ENCODE assay signal across 16 cellular contexts in genomic region chr22:19664406-19664805, GRCh38. TPM values are rescaled to one million over a fixed set of nuclear protein-coding genes. Genes with fewer than 3 reads are reported as not detected.
DNase-seq lines count a peak whose midpoint lies in the region; ATAC-seq, FAIRE-seq and TF ChIP-seq lines count a peak whose summit lies in the region.
"Had no signal": no experiment of that assay in that cellular context is flagged by ENCODE, and none has a peak within 500 bp of the region (broad histone marks: within the 10 kb centered on the region; RNA-seq: fewer than 3 reads in every experiment).

No MANE protein-coding gene starts in this region.

- peaks cover 79% of the 10 kb centered on the region for H3K4me1 Mint-ChIP-seq in osteocyte (ENCODE audit: unreplicated experiment)
- H3K4me1 Mint-ChIP-seq in CD4-positive, alpha-beta T cell (ENCODE audit: low read depth) = no peaks in the 10 kb centered on the region

- TF ChIP-seq EP300 in HepG2 (IDR thresholded peaks at IDR 0.05; ENCODE audit: low read depth in 2 of 2, low read length in 2 of 2) (no peak), HepG2 (CRISPR knock-in tag; IDR thresholded peaks at IDR 0.05; ENCODE audit: borderline replicate concordance) (no peak)

- no peaks in the 10 kb centered on the region for H3K9me3 ChIP-seq in BLaER1 treated with 17β-estradiol and CSF1 and Interleukin-3, amounts not matched to agents 10 nM and 100 nM (replicated peaks in 1 of 11)
- no peaks in the 10 kb centered on the region for H3K9me3 ChIP-seq in endothelial cell of umbilical vein (replicated peaks; ENCODE audit: control insufficient read depth, insufficient read depth, low read length)
- no peaks in the 10 kb centered on the region for H3K9me3 ChIP-seq in HepG2 (ENCODE audit: low read length)
- no peaks in the 10 kb centered on the region for H3K9me3 ChIP-seq in CD4-positive, alpha-beta T cell (ENCODE audit: control insufficient read depth, low read length)
- H3K9me3 ChIP-seq: Peyer's patch had no signal

- no peak overlapping the region for H3K4me3 ChIP-seq in BLaER1 treated with 17β-estradiol and CSF1 and Interleukin-3, amounts not matched to agents 10 nM and 100 nM
- H3K4me3 ChIP-seq in endothelial cell of umbilical vein (replicated peaks in 1 of 3; ENCODE audit: insufficient read depth in 1 of 3, low read depth in 1 of 3, low read length in 3 of 3) = no peak overlapping the region
- H3K4me3 ChIP-seq in HepG2 (replicated peaks in 1 of 3; ENCODE audit: insufficient read depth in 1 of 3, low read depth in 2 of 3, low read length in 3 of 3) = no peak overlapping the region
- H3K4me3 ChIP-seq: GM12878, GM23338, Peyer's patch had no signal

- in situ Hi-C loops in G401 (cut with HindIII; ENCODE audit: low sequenced_read_pairs) (no loop called here), HepG2 (cut with HindIII; ENCODE audit: extremely low pct_ligation_motif_present, low pct_unique_long_range_greater_than_20kb) (no loop called here)

- peak overlapping the region; percentile 97 for H3K27ac Mint-ChIP-seq in osteocyte (ENCODE audit: unreplicated experiment)
- H3K27ac Mint-ChIP-seq in CD4-positive, alpha-beta T cell = no peak overlapping the region
- H3K27ac Mint-ChIP-seq: GM23338 had no signal

- no TSS peak for BruUV-seq in endothelial cell of umbilical vein (replicated peaks; lab: Mats Ljungman, UMichigan)
- BruUV-seq in HepG2 (replicated peaks; lab: Mats Ljungman, UMichigan) = no TSS peak

- H3K9me1 ChIP-seq in endothelial cell of umbilical vein (replicated peaks; ENCODE audit: control insufficient read depth, extremely low read depth, insufficient read depth, low read length) = no peaks in the 10 kb centered on the region

- no peaks in the 10 kb centered on the region for H3K27me3 Mint-ChIP-seq in osteocyte (ENCODE audit: unreplicated experiment)
- peaks cover 5% of the 10 kb centered on the region for H3K27me3 Mint-ChIP-seq in CD4-positive, alpha-beta T cell

- 52% methylated on average over 2 of the region's 2 CpGs for WGBS in HepG2 (ENCODE audit: low lambda C conversion rate)

- TF ChIP-seq CTCF in VCaP (conservative IDR thresholded peaks at IDR 0.05) = no peak
- no peak for TF ChIP-seq CTCF in endothelial cell of umbilical vein (IDR thresholded peaks at IDR 0.05; ENCODE audit: extremely low read depth in 1 of 2, insufficient read depth in 1 of 2, low read depth in 1 of 2, low read length in 2 of 2)
- no peak for TF ChIP-seq CTCF in osteocyte (IDR thresholded peaks at IDR 0.05)
- no peak for TF ChIP-seq CTCF in HepG2 (CRISPR knock-in tag; IDR thresholded peaks at IDR 0.05)
- no peak for TF ChIP-seq CTCF in CD4-positive, alpha-beta T cell (IDR thresholded peaks at IDR 0.05)

- H3K27me3 ChIP-seq in BLaER1 treated with 17β-estradiol and CSF1 and Interleukin-3, amounts not matched to agents 10 nM and 100 nM = no peaks in the 10 kb centered on the region
- H3K27me3 ChIP-seq in endothelial cell of umbilical vein (ENCODE audit: control insufficient read depth in 2 of 2, insufficient read depth in 2 of 2, low read length in 2 of 2) = peaks cover 0 to 15% of the 10 kb centered on the region in 2 experiments
- H3K27me3 ChIP-seq in HepG2 (ENCODE audit: control insufficient read depth in 1 of 2, insufficient read depth in 2 of 2, low read length in 2 of 2) = peaks cover 4 to 60% of the 10 kb centered on the region in 2 experiments; a peak in 4 of 5 replicates
- no peaks in the 10 kb centered on the region for H3K27me3 ChIP-seq in CD4-positive, alpha-beta T cell (ENCODE audit: control insufficient read depth, insufficient read depth, low read length)
- H3K27me3 ChIP-seq: Peyer's patch had no signal

- no peaks in the 10 kb centered on the region for H3K79me2 ChIP-seq in endothelial cell of umbilical vein (ENCODE audit: control insufficient read depth, insufficient read depth, low read length)
- H3K79me2 ChIP-seq in HepG2 (ENCODE audit: insufficient read depth, low read length) = no peaks in the 10 kb centered on the region

- dilution Hi-C loops in endothelial cell of umbilical vein (cut with MboI; ENCODE audit: extremely low pct_ligation_motif_present, low sequenced_read_pairs) = no loop called here

- no peaks in the 10 kb centered on the region for H3K36me3 ChIP-seq in BLaER1 treated with 17β-estradiol and CSF1 and Interleukin-3, amounts not matched to agents 10 nM and 100 nM
- H3K36me3 ChIP-seq in endothelial cell of umbilical vein (ENCODE audit: control insufficient read depth in 2 of 2, extremely low read depth in 1 of 2, insufficient read depth in 2 of 2, low read length in 2 of 2) (no peaks in the 10 kb centered on the region), HepG2 (replicated peaks in 1 of 2; ENCODE audit: control insufficient read depth in 1 of 2, insufficient read depth in 2 of 2, low read length in 2 of 2) (no peaks in the 10 kb centered on the region)
- H3K36me3 ChIP-seq: Peyer's patch had no signal

- CTCF ChIA-PET in endothelial cell of umbilical vein (lab: Charles Lee) (interaction anchor here (1.3 to 1.6 kb wide), 4 partner anchors 12 to 168 kb away, joined by 3 to 6 read pairs (median 4); no protein-coding TSS in a partner anchor), HepG2 (lab: Yijun Ruan, JAX; ENCODE audit: low intra/inter-chr PET ratio, low total read pairs) (no interaction called here)
- CTCF ChIA-PET in CD4-positive, alpha-beta T cell (lab: Charles Lee) = no interaction called here

- peak overlapping the region in 4 of 11 experiments; percentile 62 to 75 (median 66); a peak in 6 of 22 replicates for H3K27ac ChIP-seq in BLaER1 treated with 17β-estradiol and CSF1 and Interleukin-3, amounts not matched to agents 10 nM and 100 nM
- H3K27ac ChIP-seq in VCaP (peak overlapping the region; percentile 44; the same call in 1 of the 2 replicates), endothelial cell of umbilical vein (ENCODE audit: insufficient read depth, low read depth, low read length) (no peak overlapping the region), HepG2 (ENCODE audit: extremely low read length, insufficient read depth, low read length) (no peak overlapping the region)
- H3K27ac ChIP-seq in CD4-positive, alpha-beta T cell (ENCODE audit: low read depth, low read length) = no peak overlapping the region
- H3K27ac ChIP-seq: Peyer's patch had no signal

- ATAC-seq in HepG2 = no peak
- no peak for ATAC-seq in CD4-positive, alpha-beta T cell (ENCODE audit: poor library complexity)
- ATAC-seq: GM12878 had no signal

- peak overlapping the region in 2 of 11 experiments; percentile 56 to 65; a peak in 1 of 22 replicates for H3K9ac ChIP-seq in BLaER1 treated with 17β-estradiol and CSF1 and Interleukin-3, amounts not matched to agents 10 nM and 100 nM
- no peak overlapping the region for H3K9ac ChIP-seq in endothelial cell of umbilical vein (replicated peaks; ENCODE audit: extremely low read depth, insufficient read depth, low read length)
- H3K9ac ChIP-seq in HepG2 (ENCODE audit: insufficient read depth, low read depth, low read length) = no peak overlapping the region

- intact Hi-C loops in endothelial cell of umbilical vein (cut with micrococcal nuclease) = no loop called here
- intact Hi-C loops in HepG2 (cut with micrococcal nuclease; ENCODE audit: unreplicated experiment) = no loop called here
- intact Hi-C loops in CD4-positive, alpha-beta T cell (cut with DNase I, micrococcal nuclease) = no loop called here

- peak overlapping the region; percentile 38 for H3K4me3 Mint-ChIP-seq in osteocyte (ENCODE audit: unreplicated experiment)
- no peak overlapping the region for H3K4me3 Mint-ChIP-seq in CD4-positive, alpha-beta T cell
- H3K4me3 Mint-ChIP-seq: GM23338 had no signal

- peak; percentile 79 for DNase-seq in endothelial cell of umbilical vein (ENCODE audit: low read depth, low spot score)
- no peak for DNase-seq in osteocyte (ENCODE audit: extremely low spot score, unreplicated experiment)
- no peak for DNase-seq in G401 (ENCODE audit: low spot score)
- DNase-seq in NCI-H446 treated with DMSO at 0.1 percent for 48 hours (lab: John Stamatoyannopoulos, UW) = no peak
- no peak for DNase-seq in HepG2 (ENCODE audit: low spot score)
- no peak for DNase-seq in CD4-positive, alpha-beta T cell
- DNase-seq: MM.1S, NCI-H1105, NCI-H187 had no signal

- H4K20me1 ChIP-seq in BLaER1 treated with 17β-estradiol and CSF1 and Interleukin-3, amounts not matched to agents 10 nM and 100 nM = no peaks in the 10 kb centered on the region
- H4K20me1 ChIP-seq in endothelial cell of umbilical vein (replicated peaks; ENCODE audit: control insufficient read depth, extremely low read depth, insufficient read depth, low read length) (no peaks in the 10 kb centered on the region), HepG2 (ENCODE audit: insufficient read depth, low read length) (no peaks in the 10 kb centered on the region; the same call in 1 of the 2 replicates)

- TF ChIP-seq POLR2A in endothelial cell of umbilical vein (IDR thresholded peaks at IDR 0.05; ENCODE audit: low read depth, low read length) = no peak
- TF ChIP-seq POLR2A in HepG2 (IDR thresholded peaks at IDR 0.05; ENCODE audit: insufficient read depth in 1 of 2, low read depth in 2 of 2, low read length in 2 of 2) = no peak

- no peaks in the 10 kb centered on the region for H3K9me3 Mint-ChIP-seq in osteocyte (ENCODE audit: unreplicated experiment)
- no peaks in the 10 kb centered on the region for H3K9me3 Mint-ChIP-seq in CD4-positive, alpha-beta T cell
- H3K9me3 Mint-ChIP-seq: GM23338 had no signal

- no peak for FAIRE-seq in endothelial cell of umbilical vein (lab: Jason Lieb, UNC)
- no peak for FAIRE-seq in HepG2 (lab: Jason Lieb, UNC)
- FAIRE-seq: GM12878, GM18507 had no signal

- peak overlapping the region; percentile 56 to 89 (median 78); a peak in 18 of 22 replicates for H3K4me2 ChIP-seq in BLaER1 treated with 17β-estradiol and CSF1 and Interleukin-3, amounts not matched to agents 10 nM and 100 nM
- H3K4me2 ChIP-seq in endothelial cell of umbilical vein (ENCODE audit: insufficient read depth, low read length) (no peak overlapping the region), HepG2 (ENCODE audit: low read depth, low read length) (no peak overlapping the region)
- H3K4me2 ChIP-seq: GM23338 had no signal

- POLR2A ChIA-PET in endothelial cell of umbilical vein (lab: Charles Lee) (no interaction called here), HepG2 (lab: Yijun Ruan, JAX) (no interaction called here)
- POLR2A ChIA-PET in CD4-positive, alpha-beta T cell (lab: Charles Lee) = no interaction called here

- TF ChIP-seq RAD21 in HepG2 (CRISPR knock-in tag; IDR thresholded peaks at IDR 0.05) = no peak

- H2AFZ ChIP-seq in endothelial cell of umbilical vein (ENCODE audit: low read depth, low read length) = no peak overlapping the region
- no peak overlapping the region for H2AFZ ChIP-seq in HepG2 (ENCODE audit: low read length)

- H3K4me1 ChIP-seq in BLaER1 treated with 17β-estradiol and CSF1 and Interleukin-3, amounts not matched to agents 10 nM and 100 nM = peaks cover 13 to 67% (median 51%) of the 10 kb centered on the region in 10 experiments
- H3K4me1 ChIP-seq in endothelial cell of umbilical vein (ENCODE audit: control insufficient read depth, extremely low read depth, insufficient read depth, low read length) = no peaks in the 10 kb centered on the region
- no peaks in the 10 kb centered on the region for H3K4me1 ChIP-seq in HepG2 (ENCODE audit: insufficient read depth, low read length)
- H3K4me1 ChIP-seq: Peyer's patch had no signal

- no peaks in the 10 kb centered on the region for H3K36me3 Mint-ChIP-seq in osteocyte (ENCODE audit: unreplicated experiment)
- no peaks in the 10 kb centered on the region for H3K36me3 Mint-ChIP-seq in CD4-positive, alpha-beta T cell (ENCODE audit: low read depth)

RNA-seq across cellular contexts. Expression of gene SEPTIN5, which starts 49.9 kb away (rescaled TPM):
- 31.1 and 33.5 TPM in 2 replicates for total RNA-seq in endothelial cell of umbilical vein
- 35.8 and 37.8 TPM in 2 replicates for polyA plus RNA-seq in endothelial cell of umbilical vein
- polyA plus RNA-seq in endothelial cell of umbilical vein (2011; cell fraction: cytosol; rRNA removed) = 19.1 and 24.3 TPM in 2 replicates
- 89.2 and 133 TPM in 2 replicates for polyA plus RNA-seq in endothelial cell of umbilical vein (2011; cell fraction: nucleus; rRNA removed)
- polyA plus RNA-seq in endothelial cell of umbilical vein (2012) = 18.2 and 32.5 TPM in 2 replicates
- polyA minus RNA-seq in endothelial cell of umbilical vein = 55.8 and 59.9 TPM in 2 replicates
- not detected for polyA minus RNA-seq in endothelial cell of umbilical vein (2011; cell fraction: cytosol; rRNA and poly(A)+ RNA removed)
- 21.0 and 36.7 TPM in 2 replicates for polyA minus RNA-seq in endothelial cell of umbilical vein (2011; cell fraction: nucleus; rRNA and poly(A)+ RNA removed)
- total RNA-seq in osteocyte = 103 and 108 TPM in 2 replicates
- 8.3 and 21.4 TPM in 2 replicates for total RNA-seq in G401 (2014; rRNA removed; shearing (Covaris generic))
- not detected in 2 replicates for total RNA-seq in HepG2 (2016; rRNA removed; fragmentation: Illumina TruSeq; extraction: Trizol)
- total RNA-seq in HepG2 (2016; cell fraction: cytosol; rRNA removed; fragmentation: Illumina TruSeq; extraction: Trizol; ENCODE audit: low read depth) = 0.09 and 0.20 TPM in 2 replicates
- not detected in 2 replicates for total RNA-seq in HepG2 (2016; cell fraction: insoluble cytoplasmic fraction; rRNA removed; fragmentation: Illumina TruSeq; extraction: Trizol)
- 0.06 and 0.10 TPM in 2 replicates for total RNA-seq in HepG2 (2016; cell fraction: membrane; rRNA removed; fragmentation: Illumina TruSeq; extraction: Trizol)
- not detected in 2 replicates for total RNA-seq in HepG2 (2016; cell fraction: nucleus; rRNA removed; fragmentation: Illumina TruSeq; extraction: Trizol)
- polyA plus RNA-seq in HepG2 (2011; rRNA removed) = 0.33 and 0.55 TPM in 2 replicates
- polyA plus RNA-seq in HepG2 (2011; cell fraction: cytosol; rRNA removed) = 0.04 TPM in 1 of 2 replicates, not detected in the other
- 0.57 and 0.82 TPM in 2 replicates for polyA plus RNA-seq in HepG2 (2011; cell fraction: nucleus; rRNA removed)
- 0.08 TPM in 1 of 2 replicates, not detected in the other for polyA plus RNA-seq in HepG2 (2012)
- 0.15 and 0.23 TPM in 2 replicates for polyA plus RNA-seq in HepG2 (2016; cell fraction: cytosol; fragmentation: Illumina TruSeq; extraction: Trizol; ENCODE audit: low read depth)
- polyA plus RNA-seq in HepG2 (2016; cell fraction: insoluble cytoplasmic fraction; fragmentation: Illumina TruSeq; extraction: Trizol; ENCODE audit: low read depth) = not detected in 2 replicates
- 0.23 and 0.58 TPM in 2 replicates for polyA plus RNA-seq in HepG2 (2016; cell fraction: membrane; fragmentation: Illumina TruSeq; extraction: Trizol; ENCODE audit: low read depth)
- polyA plus RNA-seq in HepG2 (2016; cell fraction: nucleus; fragmentation: Illumina TruSeq; extraction: Trizol; ENCODE audit: insufficient read depth, low read depth) = 0.28 TPM in 1 of 2 replicates, not detected in the other
- 1.0 and 1.5 TPM in 2 replicates for polyA minus RNA-seq in HepG2 (2011; rRNA and poly(A)+ RNA removed; ENCODE audit: low replicate concordance)
- polyA minus RNA-seq in HepG2 (2011; cell fraction: cytosol; rRNA and poly(A)+ RNA removed) = not detected in 2 replicates
- polyA minus RNA-seq in HepG2 (2011; cell fraction: nucleus; rRNA and poly(A)+ RNA removed) = 0.77 TPM in 1 of 2 replicates, not detected in the other
- total RNA-seq in CD4-positive, alpha-beta T cell = under 1 TPM; 0.71 to 0.75 TPM

RNA-seq across cellular contexts. Expression of gene GP1BB, which starts 58.9 kb away (rescaled TPM):
- total RNA-seq in endothelial cell of umbilical vein (1.5 and 1.7 TPM in 2 replicates), osteocyte (28.6 and 34.1 TPM in 2 replicates), HepG2 (2016; rRNA removed; fragmentation: Illumina TruSeq; extraction: Trizol) (not detected in 2 replicates)
- polyA plus RNA-seq in endothelial cell of umbilical vein (6.2 and 8.3 TPM in 2 replicates), HepG2 (2011; rRNA removed) (0.07 TPM in 1 of 2 replicates, not detected in the other)
- polyA plus RNA-seq in endothelial cell of umbilical vein (2011; cell fraction: cytosol; rRNA removed) = 1.9 and 3.0 TPM in 2 replicates
- 6.0 and 11.5 TPM in 2 replicates for polyA plus RNA-seq in endothelial cell of umbilical vein (2011; cell fraction: nucleus; rRNA removed)
- polyA plus RNA-seq in endothelial cell of umbilical vein (2012) = 0.98 and 2.3 TPM in 2 replicates
- polyA minus RNA-seq in endothelial cell of umbilical vein = 0.61 and 1.4 TPM in 2 replicates
- polyA minus RNA-seq in endothelial cell of umbilical vein (2011; cell fraction: cytosol; rRNA and poly(A)+ RNA removed) = not detected
- 1.5 and 3.8 TPM in 2 replicates for polyA minus RNA-seq in endothelial cell of umbilical vein (2011; cell fraction: nucleus; rRNA and poly(A)+ RNA removed)
- total RNA-seq in G401 (2014; rRNA removed; shearing (Covaris generic)) = 3.2 and 4.7 TPM in 2 replicates
- total RNA-seq in HepG2 (2016; cell fraction: cytosol; rRNA removed; fragmentation: Illumina TruSeq; extraction: Trizol; ENCODE audit: low read depth) = not detected in 2 replicates
- total RNA-seq in HepG2 (2016; cell fraction: insoluble cytoplasmic fraction; rRNA removed; fragmentation: Illumina TruSeq; extraction: Trizol) = not detected in 2 replicates
- total RNA-seq in HepG2 (2016; cell fraction: membrane; rRNA removed; fragmentation: Illumina TruSeq; extraction: Trizol) = 0.10 TPM in 1 of 2 replicates, not detected in the other
- not detected in 2 replicates for total RNA-seq in HepG2 (2016; cell fraction: nucleus; rRNA removed; fragmentation: Illumina TruSeq; extraction: Trizol)
- polyA plus RNA-seq in HepG2 (2011; cell fraction: cytosol; rRNA removed) = 0.16 TPM in 1 of 2 replicates, not detected in the other
- polyA plus RNA-seq in HepG2 (2011; cell fraction: nucleus; rRNA removed) = 0.47 TPM in 1 of 2 replicates, not detected in the other
- polyA plus RNA-seq in HepG2 (2012) = not detected in 2 replicates
- polyA plus RNA-seq in HepG2 (2016; cell fraction: cytosol; fragmentation: Illumina TruSeq; extraction: Trizol; ENCODE audit: low read depth) = not detected in 2 replicates
- not detected in 2 replicates for polyA plus RNA-seq in HepG2 (2016; cell fraction: insoluble cytoplasmic fraction; fragmentation: Illumina TruSeq; extraction: Trizol; ENCODE audit: low read depth)
- not detected in 2 replicates for polyA plus RNA-seq in HepG2 (2016; cell fraction: membrane; fragmentation: Illumina TruSeq; extraction: Trizol; ENCODE audit: low read depth)
- not detected in 2 replicates for polyA plus RNA-seq in HepG2 (2016; cell fraction: nucleus; fragmentation: Illumina TruSeq; extraction: Trizol; ENCODE audit: insufficient read depth, low read depth)
- 0.32 TPM in 1 of 2 replicates, not detected in the other for polyA minus RNA-seq in HepG2 (2011; rRNA and poly(A)+ RNA removed; ENCODE audit: low replicate concordance)
- polyA minus RNA-seq in HepG2 (2011; cell fraction: cytosol; rRNA and poly(A)+ RNA removed) = not detected in 2 replicates
- not detected in 2 replicates for polyA minus RNA-seq in HepG2 (2011; cell fraction: nucleus; rRNA and poly(A)+ RNA removed)
- total RNA-seq in CD4-positive, alpha-beta T cell = under 1 TPM in 1 of 2 experiments, not detected in 1; 0.22 TPM
- total RNA-seq: Right ventricle myocardium superior had no signal

Comparison
In these comparisons a context has a peak if more than half of its experiments do, and no peak if none do; other contexts are left out.
1. H3K4me2 ChIP-seq: peak in BLaER1 treated with 17β-estradiol and CSF1 and Interleukin-3, amounts not matched to agents 10 nM and 100 nM (11 of 11); none in endothelial cell of umbilical vein (single experiment) and HepG2 (single experiment).